22 cellular contexts compared by ENCODE assay signal in the genomic region with DNA sequence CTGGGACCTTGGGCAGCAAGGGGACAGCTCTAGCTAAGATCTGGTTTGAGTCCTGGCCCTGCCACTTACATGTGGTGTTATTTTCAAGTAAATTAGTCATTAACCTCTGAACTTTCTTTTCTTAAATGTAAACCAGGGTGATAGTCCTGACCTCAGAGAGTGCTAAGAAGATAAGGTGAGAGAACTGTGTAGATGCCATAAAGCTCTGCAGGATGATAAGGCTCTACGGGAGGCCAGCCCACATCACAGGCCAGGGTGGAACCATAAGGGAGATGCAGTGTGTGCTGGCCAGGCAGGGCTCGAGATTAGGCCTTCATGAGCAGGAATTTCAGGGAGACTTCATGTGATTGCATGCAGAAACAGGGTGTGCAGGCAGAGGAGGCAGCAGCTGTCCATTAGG.
"Had no signal": no experiment of that assay in that cellular context is flagged by ENCODE, and none has a peak within 500 bp of the region (broad histone marks: within the 10 kb centered on the region; RNA-seq: fewer than 3 reads in every experiment).

No MANE protein-coding gene starts in this region.

- H3K4me3 ChIP-seq: body of pancreas, colonic mucosa, lower lobe of right lung, thyroid gland had no signal

- H3K4me3 Mint-ChIP-seq: activated B cell treated with CpG ODN at 0.5 μM for 24 hours; activated CD8-positive, alpha-beta T cell treated with anti-CD3 and anti-CD28 coated beads for 36 hours; activated naive CD8-positive, alpha-beta T cell treated with anti-CD3 and anti-CD28 coated beads, Interleukin-2, amount 10 ng/mL, durations not matched to agents 7 days and 5 days; central memory CD8-positive, alpha-beta T cell; natural killer cell treated with Interleukin-12 subunit alpha and Interleukin-12 subunit beta and Interleukin-15 and Interleukin-18, amount 100 ng/mL, for 72 hours had no signal

- H3K4me1 ChIP-seq: colonic mucosa, thyroid gland had no signal

- H3K9me3 Mint-ChIP-seq: activated B cell treated with CpG ODN at 0.5 μM for 24 hours; activated CD8-positive, alpha-beta T cell treated with anti-CD3 and anti-CD28 coated beads for 36 hours; activated naive CD8-positive, alpha-beta T cell treated with anti-CD3 and anti-CD28 coated beads, Interleukin-2, amount 10 ng/mL, durations not matched to agents 7 days and 5 days; activated T-helper 2 cell treated with anti-CD3 and anti-CD28 coated beads, Interferon-gamma antibody, Interleukin-2, Interleukin-4, amounts not matched to agents 10 μg/mL and 5 μg/mL and 100 μg/mL, durations not matched to agents 14 hours and 24 hours and 36 hours; central memory CD8-positive, alpha-beta T cell; natural killer cell treated with Interleukin-12 subunit alpha and Interleukin-12 subunit beta and Interleukin-15 and Interleukin-18, amount 100 ng/mL, for 72 hours had no signal

- H3K36me3 Mint-ChIP-seq: activated naive CD8-positive, alpha-beta T cell treated with anti-CD3 and anti-CD28 coated beads, Interleukin-2, amount 10 ng/mL, durations not matched to agents 7 days and 5 days; natural killer cell treated with Interleukin-12 subunit alpha and Interleukin-12 subunit beta and Interleukin-15 and Interleukin-18, amount 100 ng/mL, for 72 hours had no signal

- DNase-seq: activated B cell treated with CpG ODN at 0.5 μM for 24 hours; activated CD4-positive, alpha-beta T cell treated with anti-CD3 and anti-CD28 coated beads for 4 hours; activated CD8-positive, alpha-beta T cell treated with anti-CD3 and anti-CD28 coated beads for 36 hours; activated naive CD4-positive, alpha-beta T cell treated with Interleukin-2 at 50 U/mL for 16 hours; activated naive CD8-positive, alpha-beta T cell treated with anti-CD3 and anti-CD28 coated beads, Interleukin-2, amount 10 ng/mL, durations not matched to agents 7 days and 5 days; activated T-cell treated with anti-CD3 and anti-CD28 coated beads, Interleukin-2, amount 50 U/mL, for 1 hour; body of pancreas; colonic mucosa; effector CD4-positive, alpha-beta T cell; hippocampal formation; islet precursor cell; lower lobe of right lung; occipital lobe; SK-N-SH; stimulated activated CD4-positive, alpha-beta T cell treated with anti-CD3 and anti-CD28 coated beads, Interleukin-2, amount 100 ng/mL, for 24 hours; stimulated activated naive CD4-positive, alpha-beta T cell treated with Interleukin-2 at 50 U/mL for 16 hours; T-helper 1 cell; T1000; thyroid gland had no signal

- H3K36me3 ChIP-seq: colonic mucosa, lower lobe of right lung, thyroid gland had no signal

- H3K27me3 ChIP-seq: body of pancreas, colonic mucosa, thyroid gland had no signal

- ATAC-seq: activated CD8-positive, alpha-beta T cell treated with anti-CD3 and anti-CD28 coated beads for 36 hours; body of pancreas; lower lobe of right lung; natural killer cell treated with Interleukin-12 subunit alpha and Interleukin-12 subunit beta and Interleukin-15 and Interleukin-18, amount 100 ng/mL, for 72 hours had no signal

- H3K9ac ChIP-seq: SK-N-SH had no signal

- H3K4me1 Mint-ChIP-seq: activated B cell treated with CpG ODN at 0.5 μM for 24 hours; central memory CD8-positive, alpha-beta T cell had no signal

- H3K4me2 ChIP-seq: SK-N-SH had no signal

- H3K27ac Mint-ChIP-seq: activated B cell treated with CpG ODN at 0.5 μM for 24 hours; activated CD8-positive, alpha-beta T cell treated with anti-CD3 and anti-CD28 coated beads for 36 hours; activated naive CD8-positive, alpha-beta T cell treated with anti-CD3 and anti-CD28 coated beads, Interleukin-2, amount 10 ng/mL, durations not matched to agents 7 days and 5 days; activated T-helper 2 cell treated with anti-CD3 and anti-CD28 coated beads, Interferon-gamma antibody, Interleukin-2, Interleukin-4, amounts not matched to agents 10 μg/mL and 5 μg/mL and 100 μg/mL, durations not matched to agents 14 hours and 24 hours and 36 hours; natural killer cell treated with Interleukin-12 subunit alpha and Interleukin-12 subunit beta and Interleukin-15 and Interleukin-18, amount 100 ng/mL, for 72 hours had no signal

- H3K27ac ChIP-seq: body of pancreas, colonic mucosa, lower lobe of right lung, thyroid gland had no signal

- H3K9me3 ChIP-seq: body of pancreas, colonic mucosa, lower lobe of right lung, SK-N-SH, thyroid gland had no signal
